In the genomic region with DNA sequence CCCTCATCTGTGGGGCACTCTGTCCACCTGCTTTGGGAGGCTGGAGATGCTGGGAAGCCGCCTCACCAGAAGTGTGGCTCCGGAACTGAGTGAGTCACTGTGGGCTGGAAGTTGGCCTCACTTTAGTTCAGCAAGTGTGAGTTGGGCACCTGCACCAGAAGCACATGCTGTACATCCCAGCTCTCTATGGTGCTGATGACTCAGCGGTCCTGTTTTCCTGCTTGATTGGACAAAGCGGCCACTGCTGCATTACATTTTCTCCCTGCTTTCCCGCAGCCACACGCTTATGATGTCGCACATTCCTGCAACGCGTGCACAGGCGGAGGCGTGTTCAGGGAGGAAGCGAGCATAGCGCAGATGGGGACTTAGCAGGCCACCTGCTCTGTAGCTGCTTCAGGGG, we compare ENCODE assay signal across 1 cellular context.
TF ChIP-seq lines count a peak whose summit lies in the region.

No MANE protein-coding gene starts in this region.

TF ChIP-seq in endothelial cell of umbilical vein, 7 proteins besides CTCF, POLR2A, EP300 and RAD21 (continued from another document):
- TF ChIP-seq MYC (IDR thresholded peaks at IDR 0.05; ENCODE audit: low read depth, low read length) = no peak
- no peak for TF ChIP-seq GATA2 (IDR thresholded peaks at IDR 0.05; ENCODE audit: insufficient read depth, insufficient read length, low read depth, low read length)
- TF ChIP-seq, protein P1, sequence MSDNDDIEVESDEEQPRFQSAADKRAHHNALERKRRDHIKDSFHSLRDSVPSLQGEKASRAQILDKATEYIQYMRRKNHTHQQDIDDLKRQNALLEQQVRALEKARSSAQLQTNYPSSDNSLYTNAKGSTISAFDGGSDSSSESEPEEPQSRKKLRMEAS (IDR thresholded peaks at IDR 0.05; ENCODE audit: insufficient read depth, insufficient read length) = peak; percentile 27
- TF ChIP-seq JUN (IDR thresholded peaks at IDR 0.05; ENCODE audit: borderline replicate concordance, insufficient read depth, insufficient read length, low read depth) = peak; percentile 65
